Comparison of ENCODE assay signal across 8 cellular contexts in the genomic region with DNA sequence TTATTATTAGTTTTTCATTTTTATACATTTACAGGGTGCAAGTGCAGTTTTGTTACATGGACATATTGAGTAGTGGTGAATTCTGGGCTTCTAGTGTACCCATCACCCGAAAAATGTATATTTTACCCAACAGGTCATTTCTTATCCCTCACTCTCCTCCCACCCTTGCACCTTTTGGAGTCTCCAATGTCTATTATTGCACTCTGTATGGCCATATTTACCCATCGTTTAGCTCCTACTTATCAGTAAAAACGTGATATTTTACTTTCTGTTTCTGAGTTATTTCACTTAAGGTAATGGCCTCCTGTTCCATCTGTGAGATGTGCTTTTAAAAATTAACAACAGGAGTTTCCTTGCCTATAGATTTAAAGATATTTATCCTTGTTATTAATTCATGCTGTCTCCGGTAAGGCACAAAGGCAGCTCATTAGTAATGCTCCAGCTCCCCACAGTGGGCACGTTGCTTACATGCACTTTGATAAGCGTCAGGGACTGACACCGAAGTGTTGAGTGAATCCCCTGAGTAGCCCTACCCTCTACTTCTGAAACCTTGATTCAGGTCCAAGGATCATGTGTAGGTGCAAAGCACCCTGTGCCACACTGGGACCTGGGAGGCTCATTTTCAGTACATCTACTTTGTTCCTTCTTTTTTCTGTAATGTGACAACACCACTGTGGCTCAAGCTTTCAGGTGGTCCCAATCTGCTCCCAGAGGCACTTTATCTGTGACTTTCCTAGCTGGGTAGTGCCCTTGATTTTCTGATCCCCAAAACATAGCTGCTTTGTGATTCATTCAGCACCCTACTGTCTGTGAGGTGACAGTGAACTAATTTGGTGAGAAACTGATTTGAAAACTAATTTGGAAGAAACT. TPM values are rescaled to one million over a fixed set of nuclear protein-coding genes. Genes with fewer than 3 reads are reported as not detected.
DNase-seq lines count a peak whose midpoint lies in the region; ATAC-seq and TF ChIP-seq lines count a peak whose summit lies in the region.

No MANE protein-coding gene starts in this region.

- ATAC-seq in Right ventricle myocardium inferior (peak; percentile 76), aorta (ENCODE audit: low FRiP score) (peak; percentile 62)

- H3K27me3 ChIP-seq in right atrium auricular region (no peaks in the 10 kb centered on the region), HAP-1 (ENCODE audit: low read depth) (0 out of 2 replicates have a peak, but pooled peaks cover 3% of the 10 kb centered on the region), aorta (ENCODE audit: control insufficient read depth in 1 of 2, insufficient read depth in 2 of 2, low read length in 1 of 2) (no peaks in the 10 kb centered on the region)

- 15 to 17% methylated on average over 7 of the region's 7 CpGs for WGBS in aorta, 2 donors

- DNase-seq in Right ventricle myocardium inferior (ENCODE audit: missing footprints): peak; percentile 67
- no peak for DNase-seq in right atrium auricular region (ENCODE audit: low spot score)
- DNase-seq in HAP-1 (ENCODE audit: low spot score in 2 of 2): peak; percentile 67 to 69
- peak; percentile 44 to 74 for DNase-seq in SHP77 (lab: John Stamatoyannopoulos, UW)
- peak; percentile 87 for DNase-seq in choroid plexus epithelial cell (ENCODE audit: low read depth)
- DNase-seq in medulla oblongata (ENCODE audit: extremely low spot score): peak; percentile 40
- no peak for DNase-seq in aorta

- peaks cover 0 to 5% of the 10 kb centered on the region in 2 donors for H3K4me1 ChIP-seq in right atrium auricular region
- no peaks in the 10 kb centered on the region for H3K4me1 ChIP-seq in HAP-1
- no peaks in the 10 kb centered on the region for H3K4me1 ChIP-seq in aorta (ENCODE audit: control insufficient read depth in 1 of 2, insufficient read depth in 2 of 2, low read length in 2 of 2)

- H3K27ac ChIP-seq in right atrium auricular region (no peak overlapping the region), aorta (ENCODE audit: low read depth in 1 of 2, low read length in 2 of 2) (no peak overlapping the region)

- H3K4me3 ChIP-seq in right atrium auricular region: no peak overlapping the region
- H3K4me3 ChIP-seq in HAP-1: no peak overlapping the region
- H3K4me3 ChIP-seq in choroid plexus epithelial cell (ENCODE audit: low read depth, low read length): no peak overlapping the region
- H3K4me3 ChIP-seq in aorta (ENCODE audit: low read length in 2 of 2): no peak overlapping the region

- in situ Hi-C loops in HAP-1 (cut with MboI; ENCODE audit: low sequenced_read_pairs): no loop called here

- H3K36me3 ChIP-seq in right atrium auricular region (no peaks in the 10 kb centered on the region), HAP-1 (replicated peaks) (no peaks in the 10 kb centered on the region), aorta (ENCODE audit: control insufficient read depth in 1 of 2, insufficient read depth in 2 of 2, low read length in 1 of 2) (no peaks in the 10 kb centered on the region)

- intact Hi-C loops in Right ventricle myocardium inferior (cut with DNase I) (loop anchor here (10.0 kb wide), 1 partner anchor 377 kb away; no protein-coding TSS in a partner anchor), aorta (cut with DNase I) (no loop called here)

- peak in 1 of 2 donors; percentile 68 for TF ChIP-seq CTCF in right atrium auricular region (IDR thresholded peaks at IDR 0.05)
- TF ChIP-seq CTCF in LNCAP (IDR thresholded peaks at IDR 0.05): peak; percentile 86
- TF ChIP-seq CTCF in choroid plexus epithelial cell (conservative IDR thresholded peaks at IDR 0.05; ENCODE audit: low read depth, low read length): peak; percentile 85

- H3K9me3 ChIP-seq in right atrium auricular region (no peaks in the 10 kb centered on the region), HAP-1 (no peaks in the 10 kb centered on the region), aorta (ENCODE audit: control insufficient read depth, low read length) (no peaks in the 10 kb centered on the region)

RNA-seq across cellular contexts. Expression of a gene that starts 27.3 kb away (rescaled TPM):
- total RNA-seq in Right ventricle myocardium inferior (not detected), right atrium auricular region (under 1 TPM in 1 of 2 donors, not detected in 1; 0.28 TPM), aorta (not detected)
- not detected for polyA plus RNA-seq in aorta

RNA-seq across cellular contexts. Expression of a gene that starts 52.8 kb away (rescaled TPM):
- total RNA-seq in Right ventricle myocardium inferior: not detected
- total RNA-seq in right atrium auricular region: not detected
- total RNA-seq in aorta: not detected
- not detected for polyA plus RNA-seq in aorta

Comparison
In these comparisons a context has a peak if more than half of its experiments do, and no peak if none do; other contexts are left out.
1. DNase-seq: peak in Right ventricle myocardium inferior (single experiment), HAP-1 (2 of 2), SHP77 (2 of 2), choroid plexus epithelial cell (single experiment) and medulla oblongata (single experiment); none in right atrium auricular region (single experiment) and aorta (0 of 2).